Comparison of ENCODE assay signal across 8 cellular contexts in the genomic region with DNA sequence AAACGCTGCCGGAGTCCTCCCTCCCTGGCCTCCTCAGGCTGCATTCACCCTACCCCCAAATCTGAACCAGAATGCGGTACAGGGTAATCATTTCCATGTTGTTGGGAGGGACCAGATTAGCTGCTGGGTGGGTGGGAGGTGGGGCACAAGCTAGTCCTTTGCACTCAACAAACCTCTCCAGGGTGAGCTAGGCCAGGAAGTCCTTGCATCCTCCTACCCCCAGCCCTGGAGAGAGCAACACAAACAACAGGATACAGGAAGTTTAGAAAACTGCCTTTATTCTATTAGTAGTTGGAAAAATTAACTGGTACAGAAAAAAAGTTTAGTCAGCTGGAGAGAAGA. TPM values are rescaled to one million over a fixed set of nuclear protein-coding genes. Genes with fewer than 3 reads are reported as not detected.
DNase-seq lines count a peak whose midpoint lies in the region; ATAC-seq and TF ChIP-seq lines count a peak whose summit lies in the region.

No MANE protein-coding gene starts in this region.

- H3K4me3 ChIP-seq in iPS-20b (ENCODE audit: low read length) (peak overlapping the region; percentile 75), testis (peak overlapping the region; percentile 74 to 82)

- peak overlapping the region; percentile 98 to 99 for H3K4me3 Mint-ChIP-seq in CD14-positive monocyte
- H3K4me3 Mint-ChIP-seq in activated T-helper 1 cell treated with anti-CD3 and anti-CD28 coated beads, Interleukin-12 subunit alpha, Interleukin-12 subunit beta, Interleukin-2, Interleukin-4 antibody, amounts not matched to agents 30 ng/mL and 10 ng/mL and 1 ng/mL, durations not matched to agents 14 hours and 24 hours and 36 hours = peak overlapping the region; percentile 94

- no peak for DNase-seq in CD14-positive monocyte (ENCODE audit: low spot score)
- DNase-seq in HCEC 1CT = peak; percentile 26
- no peak for DNase-seq in activated T-helper 1 cell treated with anti-CD3 and anti-CD28 coated beads, Interleukin-12 subunit alpha, Interleukin-12 subunit beta, Interleukin-2, Interleukin-4 antibody, amounts not matched to agents 30 ng/mL and 10 ng/mL and 1 ng/mL, durations not matched to agents 14 hours and 24 hours and 36 hours (ENCODE audit: low spot score)
- DNase-seq in testis = no peak
- no peak for DNase-seq in erythroblast (lab: John Stamatoyannopoulos, UW)
- DNase-seq in MV-4-11 (lab: John Stamatoyannopoulos, UW) = no peak

- peaks cover 0 to 2% (median 2%) of the 10 kb centered on the region in 3 donors for H3K27me3 Mint-ChIP-seq in CD14-positive monocyte (ENCODE audit: low read depth in 3 of 3)
- no peaks in the 10 kb centered on the region for H3K27me3 Mint-ChIP-seq in activated T-helper 1 cell treated with anti-CD3 and anti-CD28 coated beads, Interleukin-12 subunit alpha, Interleukin-12 subunit beta, Interleukin-2, Interleukin-4 antibody, amounts not matched to agents 30 ng/mL and 10 ng/mL and 1 ng/mL, durations not matched to agents 14 hours and 24 hours and 36 hours (ENCODE audit: insufficient read depth)

- no peak for ATAC-seq in GM19351 (IDR thresholded peaks at IDR 0.05; ENCODE audit: unreplicated experiment)

- H3K4me1 Mint-ChIP-seq in CD14-positive monocyte = peaks cover 40% of the 10 kb centered on the region
- peaks cover 27% of the 10 kb centered on the region for H3K4me1 Mint-ChIP-seq in activated T-helper 1 cell treated with anti-CD3 and anti-CD28 coated beads, Interleukin-12 subunit alpha, Interleukin-12 subunit beta, Interleukin-2, Interleukin-4 antibody, amounts not matched to agents 30 ng/mL and 10 ng/mL and 1 ng/mL, durations not matched to agents 14 hours and 24 hours and 36 hours (ENCODE audit: low read depth)

- no peaks in the 10 kb centered on the region for H3K9me3 ChIP-seq in iPS-20b (ENCODE audit: insufficient read depth, low read depth, low read length)
- H3K9me3 ChIP-seq in testis = no peaks in the 10 kb centered on the region

- H3K36me3 Mint-ChIP-seq in CD14-positive monocyte = peaks cover 64 to 84% of the 10 kb centered on the region in 2 donors
- H3K36me3 Mint-ChIP-seq in activated T-helper 1 cell treated with anti-CD3 and anti-CD28 coated beads, Interleukin-12 subunit alpha, Interleukin-12 subunit beta, Interleukin-2, Interleukin-4 antibody, amounts not matched to agents 30 ng/mL and 10 ng/mL and 1 ng/mL, durations not matched to agents 14 hours and 24 hours and 36 hours (ENCODE audit: low read depth) = peaks cover 42% of the 10 kb centered on the region

- H3K36me3 ChIP-seq in iPS-20b (ENCODE audit: insufficient read depth, low read depth, low read length) (peaks cover 61% of the 10 kb centered on the region), testis (ENCODE audit: low read depth, missing control alignments) (no peaks in the 10 kb centered on the region)

- intact Hi-C loops in CD14-positive monocyte (cut with micrococcal nuclease) (loop anchor here in 1 of 2 donors (2.0 to 5.0 kb wide), 2 partner anchors 18 to 53 kb away; partner anchors contain the start of genes RHOA, TCTA and USP4), testis (cut with DNase I; ENCODE audit: low total_unique reads) (no loop called here)
- intact Hi-C loops in activated T-helper 1 cell treated with anti-CD3 and anti-CD28 coated beads, Interleukin-12 subunit alpha, Interleukin-12 subunit beta, Interleukin-2, Interleukin-4 antibody, amounts not matched to agents 30 ng/mL and 10 ng/mL and 1 ng/mL, durations not matched to agents 14 hours and 24 hours and 36 hours (cut with micrococcal nuclease) = loop anchor here (1.0 to 5.0 kb wide), 6 partner anchors 14 to 267 kb away; partner anchors contain the start of genes NICN1, QRICH1, TCTA and USP4

- peak overlapping the region; percentile 93 for H3K9ac ChIP-seq in iPS-20b (ENCODE audit: low read depth, low read length)

- H3K4me1 ChIP-seq in iPS-20b (ENCODE audit: insufficient read depth, low read length) = peaks cover 8% of the 10 kb centered on the region
- H3K4me1 ChIP-seq in testis = peaks cover 10% of the 10 kb centered on the region

- H3K27ac ChIP-seq in iPS-20b (ENCODE audit: low read length) = peak overlapping the region; percentile 99
- peak overlapping the region; percentile 16 to 78 for H3K27ac ChIP-seq in testis

- peaks cover 0 to 5% (median 0%) of the 10 kb centered on the region in 7 donors for H3K9me3 Mint-ChIP-seq in CD14-positive monocyte
- H3K9me3 Mint-ChIP-seq in activated T-helper 1 cell treated with anti-CD3 and anti-CD28 coated beads, Interleukin-12 subunit alpha, Interleukin-12 subunit beta, Interleukin-2, Interleukin-4 antibody, amounts not matched to agents 30 ng/mL and 10 ng/mL and 1 ng/mL, durations not matched to agents 14 hours and 24 hours and 36 hours = no peaks in the 10 kb centered on the region

- H3K27ac Mint-ChIP-seq in CD14-positive monocyte = peak overlapping the region; percentile 87 to 98 (median 97)
- peak overlapping the region; percentile 90 for H3K27ac Mint-ChIP-seq in activated T-helper 1 cell treated with anti-CD3 and anti-CD28 coated beads, Interleukin-12 subunit alpha, Interleukin-12 subunit beta, Interleukin-2, Interleukin-4 antibody, amounts not matched to agents 30 ng/mL and 10 ng/mL and 1 ng/mL, durations not matched to agents 14 hours and 24 hours and 36 hours

- TF ChIP-seq CTCF in CD14-positive monocyte (IDR thresholded peaks at IDR 0.05) (no peak), testis (IDR thresholded peaks at IDR 0.05) (no peak)

- TF ChIP-seq POLR2A in testis (IDR thresholded peaks at IDR 0.05) = no peak
- TF ChIP-seq POLR2A in erythroblast (IDR thresholded peaks at IDR 0.05; ENCODE audit: low read length) = no peak

- WGBS in testis, 2 donors = 3% methylated on average over 3 of the region's 3 CpGs; no CpG with 5 or more reads in 1 of the 2 donors

- H3K27me3 ChIP-seq in iPS-20b (ENCODE audit: insufficient read depth, low read length) = no peaks in the 10 kb centered on the region
- no peaks in the 10 kb centered on the region for H3K27me3 ChIP-seq in testis

RNA-seq across cellular contexts. Expression of gene GPX1, which starts 0.7 kb away (rescaled TPM):
- polyA plus RNA-seq in CD14-positive monocyte (1,000 to 10,000 TPM; 1,394 to 2,105 TPM), testis (ENCODE audit: insufficient read depth, low read depth, low replicate concordance) (129 TPM)
- total RNA-seq in activated T-helper 1 cell treated with anti-CD3 and anti-CD28 coated beads, Interleukin-12 subunit alpha, Interleukin-12 subunit beta, Interleukin-2, Interleukin-4 antibody, amounts not matched to agents 30 ng/mL and 10 ng/mL and 1 ng/mL, durations not matched to agents 14 hours and 24 hours and 36 hours = 181 and 188 TPM in 2 replicates
- 100 to 1,000 TPM; 123 to 207 TPM for total RNA-seq in testis

RNA-seq across cellular contexts. Expression of gene USP4, which starts 19.0 kb away (rescaled TPM):
- 10 to 100 TPM; 68.6 to 78.9 TPM for polyA plus RNA-seq in CD14-positive monocyte
- total RNA-seq in activated T-helper 1 cell treated with anti-CD3 and anti-CD28 coated beads, Interleukin-12 subunit alpha, Interleukin-12 subunit beta, Interleukin-2, Interleukin-4 antibody, amounts not matched to agents 30 ng/mL and 10 ng/mL and 1 ng/mL, durations not matched to agents 14 hours and 24 hours and 36 hours = 84.4 and 90.2 TPM in 2 replicates
- 10 to 100 TPM; 48.0 to 72.0 TPM for total RNA-seq in testis
- 95.1 TPM for polyA plus RNA-seq in testis (ENCODE audit: insufficient read depth, low read depth, low replicate concordance)

RNA-seq across cellular contexts. Expression of gene RHOA, which starts 52.9 kb away (rescaled TPM):
- polyA plus RNA-seq in CD14-positive monocyte (1,000 to 10,000 TPM; 1,179 to 1,306 TPM), testis (ENCODE audit: insufficient read depth, low read depth, low replicate concordance) (331 TPM)
- total RNA-seq in activated T-helper 1 cell treated with anti-CD3 and anti-CD28 coated beads, Interleukin-12 subunit alpha, Interleukin-12 subunit beta, Interleukin-2, Interleukin-4 antibody, amounts not matched to agents 30 ng/mL and 10 ng/mL and 1 ng/mL, durations not matched to agents 14 hours and 24 hours and 36 hours = 376 and 381 TPM in 2 replicates
- total RNA-seq in testis = 100 to 1,000 TPM; 207 to 252 TPM

RNA-seq across cellular contexts. Expression of gene TCTA, which starts 53.4 kb away (rescaled TPM):
- polyA plus RNA-seq in CD14-positive monocyte = 10 to 100 TPM; 22.4 to 26.7 TPM
- total RNA-seq in activated T-helper 1 cell treated with anti-CD3 and anti-CD28 coated beads, Interleukin-12 subunit alpha, Interleukin-12 subunit beta, Interleukin-2, Interleukin-4 antibody, amounts not matched to agents 30 ng/mL and 10 ng/mL and 1 ng/mL, durations not matched to agents 14 hours and 24 hours and 36 hours = 27.8 and 30.0 TPM in 2 replicates
- total RNA-seq in testis = 10 to 100 TPM; 31.6 to 36.1 TPM
- polyA plus RNA-seq in testis (ENCODE audit: insufficient read depth, low read depth, low replicate concordance) = 33.6 TPM
